Comparison of ENCODE assay signal across 8 cellular contexts in genomic region chr16:1989826-1990335, GRCh38. TPM values are rescaled to one million over a fixed set of nuclear protein-coding genes. Genes with fewer than 3 reads are reported as not detected.
DNase-seq lines count a peak whose midpoint lies in the region; ATAC-seq, FAIRE-seq and TF ChIP-seq lines count a peak whose summit lies in the region.

A gene with protein sequence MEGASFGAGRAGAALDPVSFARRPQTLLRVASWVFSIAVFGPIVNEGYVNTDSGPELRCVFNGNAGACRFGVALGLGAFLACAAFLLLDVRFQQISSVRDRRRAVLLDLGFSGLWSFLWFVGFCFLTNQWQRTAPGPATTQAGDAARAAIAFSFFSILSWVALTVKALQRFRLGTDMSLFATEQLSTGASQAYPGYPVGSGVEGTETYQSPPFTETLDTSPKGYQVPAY (plus strand): TSS chr16:1989970. CDS start chr16:1990103, 133 bp downstream.

- H3K4me1 ChIP-seq in keratinocyte (ENCODE audit: control insufficient read depth, extremely low read depth, insufficient read depth, low read length): peaks cover 35% of the 10 kb centered on the region

- peaks cover 1% of the 10 kb centered on the region for H3K79me2 ChIP-seq in keratinocyte (ENCODE audit: control insufficient read depth, insufficient read depth, low read length)

- H3K27me3 Mint-ChIP-seq in activated CD4-positive, alpha-beta memory T cell treated with anti-CD3 and anti-CD28 coated beads for 36 hours: peaks cover 12% of the 10 kb centered on the region

- FAIRE-seq in keratinocyte (lab: Jason Lieb, UNC): no peak

- intact Hi-C loops in activated CD4-positive, alpha-beta memory T cell treated with anti-CD3 and anti-CD28 coated beads for 36 hours (cut with micrococcal nuclease): no loop called here

- H3K27ac ChIP-seq in keratinocyte (ENCODE audit: control insufficient read depth, insufficient read depth, low read length): no peak within 1 kb of the TSS

- H3K36me3 ChIP-seq in keratinocyte (ENCODE audit: control insufficient read depth in 2 of 2, extremely low read depth in 1 of 2, insufficient read depth in 2 of 2, low read length in 2 of 2): peaks cover 7 to 14% of the 10 kb centered on the region in 2 experiments

- dilution Hi-C loops in keratinocyte (cut with MboI; ENCODE audit: extremely low pct_ligation_motif_present, low sequenced_read_pairs): no loop called here

- POLR2A ChIA-PET in activated CD4-positive, alpha-beta memory T cell treated with anti-CD3 and anti-CD28 coated beads for 36 hours (lab: Charles Lee): interaction anchor here (0.8 to 2.8 kb wide), 3 partner anchors 14 to 25 kb away, joined by 3 to 25 read pairs (median 10); partner anchors contain the start of genes RPS2 and TBL3

- DNase-seq in A172 (ENCODE audit: low spot score): no peak
- DNase-seq in activated CD4-positive, alpha-beta memory T cell treated with anti-CD3 and anti-CD28 coated beads for 36 hours: no peak
- DNase-seq in keratinocyte (ENCODE audit: low read depth, low spot score): no peak
- no peak for DNase-seq in Ammon's horn (ENCODE audit: low spot score)
- DNase-seq in left lobe of liver (ENCODE audit: low spot score): no peak
- no peak for DNase-seq in activated CD8-positive, alpha-beta memory T cell treated with anti-CD3 and anti-CD28 coated beads, Interleukin-2, amount 50 U/mL, for 4 hours

- no peaks in the 10 kb centered on the region for H3K9me3 Mint-ChIP-seq in activated CD4-positive, alpha-beta memory T cell treated with anti-CD3 and anti-CD28 coated beads for 36 hours

- H3K4me3 ChIP-seq in GM08714 (ENCODE audit: low read length): peak within 1 kb of the TSS; percentile 44; the same call in 1 of the 2 replicates
- peak within 1 kb of the TSS in 2 of 3 experiments; percentile 20 to 53 for H3K4me3 ChIP-seq in keratinocyte (ENCODE audit: control insufficient read depth in 2 of 3, extremely low read depth in 1 of 3, insufficient read depth in 2 of 3, low read depth in 1 of 3, low read length in 3 of 3)

- H3K9ac ChIP-seq in keratinocyte (ENCODE audit: control insufficient read depth, extremely low read depth, insufficient read depth, low read length): peak within 1 kb of the TSS; percentile 28

- peaks cover 4% of the 10 kb centered on the region for H3K36me3 Mint-ChIP-seq in activated CD4-positive, alpha-beta memory T cell treated with anti-CD3 and anti-CD28 coated beads for 36 hours

- peak within 1 kb of the TSS; percentile 71 for H3K4me3 Mint-ChIP-seq in activated CD4-positive, alpha-beta memory T cell treated with anti-CD3 and anti-CD28 coated beads for 36 hours

- H3K27me3 ChIP-seq in keratinocyte (ENCODE audit: control insufficient read depth, extremely low read depth, insufficient read depth, low read length): peaks cover 30% of the 10 kb centered on the region

- TF ChIP-seq CTCF in keratinocyte (optimal IDR thresholded peaks at IDR 0.05 in 1 of 3, IDR thresholded peaks at IDR 0.05 in 1 of 3, conservative IDR thresholded peaks at IDR 0.05 in 1 of 3; ENCODE audit: extremely low read depth in 1 of 3, insufficient read depth in 2 of 3, low read length in 3 of 3): no peak

- H3K9me3 ChIP-seq in keratinocyte (ENCODE audit: control insufficient read depth, low read depth, low read length): no peaks in the 10 kb centered on the region

- peak within 1 kb of the TSS; percentile 66 for H3K4me2 ChIP-seq in keratinocyte (ENCODE audit: control insufficient read depth, extremely low read depth, insufficient read depth, low read depth, low read length)

- peaks cover 28% of the 10 kb centered on the region for H3K4me1 Mint-ChIP-seq in activated CD4-positive, alpha-beta memory T cell treated with anti-CD3 and anti-CD28 coated beads for 36 hours (ENCODE audit: low read depth)

- H2AFZ ChIP-seq in keratinocyte (ENCODE audit: control insufficient read depth, low read length): no peak within 1 kb of the TSS

- ATAC-seq in GM21526 (IDR thresholded peaks at IDR 0.05; ENCODE audit: low FRiP score, unreplicated experiment): no peak
- ATAC-seq in left lobe of liver: no peak

- H3K27ac Mint-ChIP-seq in activated CD4-positive, alpha-beta memory T cell treated with anti-CD3 and anti-CD28 coated beads for 36 hours: no peak within 1 kb of the TSS

- no peaks in the 10 kb centered on the region for H4K20me1 ChIP-seq in keratinocyte (ENCODE audit: control insufficient read depth, extremely low read depth, insufficient read depth, low read length)

- peaks cover 2% of the 10 kb centered on the region for H3K9me1 ChIP-seq in keratinocyte (ENCODE audit: control insufficient read depth, extremely low read depth, insufficient read depth, low read length)

- CTCF ChIA-PET in activated CD4-positive, alpha-beta memory T cell treated with anti-CD3 and anti-CD28 coated beads for 36 hours (lab: Charles Lee): interaction anchor here (1.0 to 2.8 kb wide), 2 partner anchors 9 to 14 kb away, joined by 3 to 18 read pairs; no protein-coding TSS in a partner anchor

RNA-seq across cellular contexts. Expression of the gene that starts here (rescaled TPM):
- 21.8 and 29.3 TPM in 2 replicates for total RNA-seq in A172 (2014; rRNA removed; shearing (Covaris generic))
- 10 to 100 TPM; 11.9 to 12.4 TPM for total RNA-seq in activated CD4-positive, alpha-beta memory T cell treated with anti-CD3 and anti-CD28 coated beads for 36 hours
- polyA plus RNA-seq in keratinocyte: 0.12 to 0.30 TPM (median 0.28 TPM) in 3 replicates
- not detected for polyA plus RNA-seq in keratinocyte (2011; ENCODE audit: low read depth)
- 0.12 and 0.29 TPM in 2 replicates for polyA plus RNA-seq in keratinocyte (2011; cell fraction: cytosol; rRNA removed)
- 0.13 and 0.19 TPM in 2 replicates for polyA plus RNA-seq in keratinocyte (2011; cell fraction: nucleus; rRNA removed)
- polyA plus RNA-seq in keratinocyte (2012; ENCODE audit: low replicate concordance): 0.27 and 0.29 TPM in 2 replicates
- polyA minus RNA-seq in keratinocyte: 0.16 to 0.30 TPM in 2 of 3 replicates, not detected in the other
- not detected for polyA minus RNA-seq in keratinocyte (2011; cell fraction: cytosol; rRNA and poly(A)+ RNA removed)
- polyA minus RNA-seq in keratinocyte (2011; cell fraction: nucleus; rRNA and poly(A)+ RNA removed): not detected in 2 replicates
- total RNA-seq in left lobe of liver: 0.30 TPM
